8 cellular contexts compared by ENCODE assay signal in genomic region chr10:104328916-104329710, GRCh38. TPM values are rescaled to one million over a fixed set of nuclear protein-coding genes. Genes with fewer than 3 reads are reported as not detected.
DNase-seq lines count a peak whose midpoint lies in the region; ATAC-seq and TF ChIP-seq lines count a peak whose summit lies in the region.

No MANE protein-coding gene starts in this region.

- peak overlapping the region; percentile 66 for H3K27ac ChIP-seq in DND-41 (ENCODE audit: low read length)

- peaks cover 100% of the 10 kb centered on the region for H3K79me2 ChIP-seq in DND-41 (ENCODE audit: insufficient read depth, low read length)

- CTCF ChIA-PET in activated CD8-positive, alpha-beta memory T cell treated with anti-CD3 and anti-CD28 coated beads, Interleukin-2, amount 10 ng/mL, durations not matched to agents 7 days and 5 days (lab: Charles Lee): interaction anchor here (0.9 to 3.7 kb wide), 9 partner anchors 9 to 54 kb away, joined by 3 to 22 read pairs (median 5); partner anchors contain the start of genes CFAP58 and ITPRIP

- H3K36me3 ChIP-seq in DND-41 (ENCODE audit: insufficient read depth, low read length): peaks cover 8% of the 10 kb centered on the region; the same call in 1 of the 2 replicates

- H3K9me3 Mint-ChIP-seq in activated CD8-positive, alpha-beta memory T cell treated with anti-CD3 and anti-CD28 coated beads, Interleukin-2, amount 10 ng/mL, durations not matched to agents 7 days and 5 days (ENCODE audit: low read depth): no peaks in the 10 kb centered on the region
- no peaks in the 10 kb centered on the region for H3K9me3 Mint-ChIP-seq in endothelial cell (ENCODE audit: unreplicated experiment)
- no peaks in the 10 kb centered on the region for H3K9me3 Mint-ChIP-seq in naive B cell
- no peaks in the 10 kb centered on the region for H3K9me3 Mint-ChIP-seq in stimulated activated memory B cell treated with anti-CD40 and anti-IgM and Interleukin-4, amounts not matched to agents 10 μg/mL and 1 μg/mL and 100 μg/mL, for 72 hours

- peak overlapping the region; percentile 52 for H3K4me2 ChIP-seq in DND-41 (ENCODE audit: insufficient read depth, low read length)

- peaks cover 97% of the 10 kb centered on the region for H4K20me1 ChIP-seq in DND-41 (ENCODE audit: insufficient read depth, low read length)

- H3K4me3 ChIP-seq in DND-41 (ENCODE audit: low read depth in 1 of 2, low read length in 2 of 2): peak overlapping the region in 1 of 2 experiments; percentile 9; a peak in 2 of 4 replicates
- peak overlapping the region; percentile 41 for H3K4me3 ChIP-seq in HFF-Myc (replicated peaks; ENCODE audit: low read depth, low read length)

- H3K27me3 Mint-ChIP-seq in activated CD8-positive, alpha-beta memory T cell treated with anti-CD3 and anti-CD28 coated beads, Interleukin-2, amount 10 ng/mL, durations not matched to agents 7 days and 5 days: no peaks in the 10 kb centered on the region
- peaks cover 21% of the 10 kb centered on the region for H3K27me3 Mint-ChIP-seq in endothelial cell (ENCODE audit: unreplicated experiment)
- H3K27me3 Mint-ChIP-seq in naive B cell: no peaks in the 10 kb centered on the region
- no peaks in the 10 kb centered on the region for H3K27me3 Mint-ChIP-seq in stimulated activated memory B cell treated with anti-CD40 and anti-IgM and Interleukin-4, amounts not matched to agents 10 μg/mL and 1 μg/mL and 100 μg/mL, for 72 hours

- H3K36me3 Mint-ChIP-seq in activated CD8-positive, alpha-beta memory T cell treated with anti-CD3 and anti-CD28 coated beads, Interleukin-2, amount 10 ng/mL, durations not matched to agents 7 days and 5 days: peaks cover 8% of the 10 kb centered on the region
- H3K36me3 Mint-ChIP-seq in endothelial cell (ENCODE audit: low read depth, unreplicated experiment) (peaks cover 17% of the 10 kb centered on the region), naive B cell (no peaks in the 10 kb centered on the region)
- peaks cover 5% of the 10 kb centered on the region for H3K36me3 Mint-ChIP-seq in stimulated activated memory B cell treated with anti-CD40 and anti-IgM and Interleukin-4, amounts not matched to agents 10 μg/mL and 1 μg/mL and 100 μg/mL, for 72 hours

- peaks cover 42% of the 10 kb centered on the region for H3K4me1 ChIP-seq in DND-41 (ENCODE audit: insufficient read depth, low read length)

- H3K27ac Mint-ChIP-seq in activated CD8-positive, alpha-beta memory T cell treated with anti-CD3 and anti-CD28 coated beads, Interleukin-2, amount 10 ng/mL, durations not matched to agents 7 days and 5 days: peak overlapping the region; percentile 95
- H3K27ac Mint-ChIP-seq in endothelial cell (ENCODE audit: unreplicated experiment): peak overlapping the region; percentile 96
- H3K27ac Mint-ChIP-seq in naive B cell: peak overlapping the region; percentile 89 to 98 (median 96)
- H3K27ac Mint-ChIP-seq in stimulated activated memory B cell treated with anti-CD40 and anti-IgM and Interleukin-4, amounts not matched to agents 10 μg/mL and 1 μg/mL and 100 μg/mL, for 72 hours: peak overlapping the region; percentile 77

- peak; percentile 87 for DNase-seq in DND-41
- DNase-seq in HFF-Myc (ENCODE audit: extremely low read depth, low read depth): no peak
- peak; percentile 82 for DNase-seq in NCI-H2227 treated with DMSO at 0.1 percent for 48 hours (lab: John Stamatoyannopoulos, UW)
- peak; percentile 88 for DNase-seq in activated CD8-positive, alpha-beta memory T cell treated with anti-CD3 and anti-CD28 coated beads, Interleukin-2, amount 10 ng/mL, durations not matched to agents 7 days and 5 days
- DNase-seq in endothelial cell (ENCODE audit: low spot score): peak; percentile 38
- peak; percentile 85 for DNase-seq in naive B cell
- DNase-seq in OCI-M1 (lab: John Stamatoyannopoulos, UW): no peak

- H3K4me3 Mint-ChIP-seq in activated CD8-positive, alpha-beta memory T cell treated with anti-CD3 and anti-CD28 coated beads, Interleukin-2, amount 10 ng/mL, durations not matched to agents 7 days and 5 days: peak overlapping the region; percentile 63
- H3K4me3 Mint-ChIP-seq in endothelial cell (ENCODE audit: unreplicated experiment) (peak overlapping the region; percentile 65), naive B cell (peak overlapping the region; percentile 73 to 92 (median 83))
- H3K4me3 Mint-ChIP-seq in stimulated activated memory B cell treated with anti-CD40 and anti-IgM and Interleukin-4, amounts not matched to agents 10 μg/mL and 1 μg/mL and 100 μg/mL, for 72 hours: peak overlapping the region; percentile 66

- no peak overlapping the region; the same call in 1 of the 2 replicates for H2AFZ ChIP-seq in DND-41 (ENCODE audit: low read depth, low read length)

- ATAC-seq in DND-41 (ENCODE audit: insufficient read depth, low read depth): peak; percentile 92
- peak; percentile 86 for ATAC-seq in activated CD8-positive, alpha-beta memory T cell treated with anti-CD3 and anti-CD28 coated beads, Interleukin-2, amount 10 ng/mL, durations not matched to agents 7 days and 5 days
- peak; percentile 90 to 92 for ATAC-seq in naive B cell (ENCODE audit: low read depth in 2 of 2)
- ATAC-seq in stimulated activated memory B cell treated with anti-CD40 and anti-IgM and Interleukin-4, amounts not matched to agents 10 μg/mL and 1 μg/mL and 100 μg/mL, for 72 hours: peak; percentile 88

- H3K9me3 ChIP-seq in DND-41 (ENCODE audit: insufficient read depth, low read length, severe bottlenecking): no peaks in the 10 kb centered on the region

- TF ChIP-seq CTCF in DND-41 (IDR thresholded peaks at IDR 0.05; ENCODE audit: borderline replicate concordance, extremely low read depth, low read length, poor library complexity, severe bottlenecking) (no peak), HFF-Myc (IDR thresholded peaks at IDR 0.05; ENCODE audit: low read depth, low read length, missing control alignments) (no peak), endothelial cell (IDR thresholded peaks at IDR 0.05; ENCODE audit: unreplicated experiment) (no peak)

- H3K4me1 Mint-ChIP-seq in activated CD8-positive, alpha-beta memory T cell treated with anti-CD3 and anti-CD28 coated beads, Interleukin-2, amount 10 ng/mL, durations not matched to agents 7 days and 5 days: peaks cover 92% of the 10 kb centered on the region
- H3K4me1 Mint-ChIP-seq in endothelial cell (ENCODE audit: unreplicated experiment) (peaks cover 79% of the 10 kb centered on the region), naive B cell (peaks cover 82 to 98% (median 91%) of the 10 kb centered on the region in 3 donors)
- H3K4me1 Mint-ChIP-seq in stimulated activated memory B cell treated with anti-CD40 and anti-IgM and Interleukin-4, amounts not matched to agents 10 μg/mL and 1 μg/mL and 100 μg/mL, for 72 hours: peaks cover 95% of the 10 kb centered on the region

- peak overlapping the region; percentile 38 for H3K9ac ChIP-seq in DND-41 (ENCODE audit: low read depth, low read length)

- H3K27me3 ChIP-seq in DND-41 (ENCODE audit: insufficient read depth, low read length, poor library complexity): no peaks in the 10 kb centered on the region

RNA-seq across cellular contexts. Expression of gene ITPRIP, which starts 9.2 kb away (rescaled TPM):
- total RNA-seq in activated CD8-positive, alpha-beta memory T cell treated with anti-CD3 and anti-CD28 coated beads, Interleukin-2, amount 10 ng/mL, durations not matched to agents 7 days and 5 days: 10 to 100 TPM; 21.6 to 21.9 TPM
- total RNA-seq in endothelial cell (ENCODE audit: unreplicated experiment): 16.3 TPM
- polyA plus RNA-seq in naive B cell (ENCODE audit: low read depth in 6 of 6): 10 to 100 TPM; 16.5 to 34.4 (median 19.6) TPM

RNA-seq across cellular contexts. Expression of gene CFAP58, which starts 24.5 kb away (rescaled TPM):
- under 1 TPM; 0.56 to 0.64 TPM for total RNA-seq in activated CD8-positive, alpha-beta memory T cell treated with anti-CD3 and anti-CD28 coated beads, Interleukin-2, amount 10 ng/mL, durations not matched to agents 7 days and 5 days
- 0.28 TPM for total RNA-seq in endothelial cell (ENCODE audit: unreplicated experiment)
- polyA plus RNA-seq in naive B cell (ENCODE audit: low read depth in 6 of 6): not detected

Comparison
In these comparisons a context has a peak if more than half of its experiments do, and no peak if none do; other contexts are left out.
1. DNase-seq: peak in DND-41 (single experiment), NCI-H2227 treated with DMSO at 0.1 percent for 48 hours (single experiment), activated CD8-positive, alpha-beta memory T cell treated with anti-CD3 and anti-CD28 coated beads, Interleukin-2, amount 10 ng/mL, durations not matched to agents 7 days and 5 days (single experiment), endothelial cell (single experiment) and naive B cell (single experiment); none in HFF-Myc (single experiment) and OCI-M1 (single experiment).
2. Peak in every context shown above with its lines, with median percentiles within 50 percentile points of each other: ATAC-seq, H3K27ac Mint-ChIP-seq and H3K4me3 Mint-ChIP-seq.